ENCODE assay signal across 13 cellular contexts in genomic region chr2:9941196-9941995, GRCh38. TPM values are rescaled to one million over a fixed set of nuclear protein-coding genes. Genes with fewer than 3 reads are reported as not detected.
A peak's percentile ranks its signal among the peaks of the same experiment; 100 is the strongest.
DNase-seq lines count a peak whose midpoint lies in the region; ATAC-seq, FAIRE-seq and TF ChIP-seq lines count a peak whose summit lies in the region.
"Had no signal": no experiment of that assay in that cellular context is flagged by ENCODE, and none has a peak within 500 bp of the region (broad histone marks: within the 10 kb centered on the region; RNA-seq: fewer than 3 reads in every experiment).

No MANE protein-coding gene starts in this region.

- H3K4me3 ChIP-seq in IMR-90 (ENCODE audit: insufficient read depth, low read depth, low read length) (no peak overlapping the region), bronchial epithelial cell (ENCODE audit: low read depth, low read length) (no peak overlapping the region), Karpas-422 (ENCODE audit: low read length) (no peak overlapping the region)
- H3K4me3 ChIP-seq: BLaER1 had no signal

- 0 out of 2 replicates have a peak overlapping the region, but pooled peaks have one; percentile 30 for H3K27ac ChIP-seq in IMR-90 (ENCODE audit: insufficient read depth, low read length)
- no peak overlapping the region for H3K27ac ChIP-seq in Karpas-422 (ENCODE audit: low read length)
- H3K27ac ChIP-seq: BLaER1 had no signal

- in situ Hi-C loops in IMR-90 (cut with MboI; ENCODE audit: low sequenced_read_pairs), result no loop called here

- peak overlapping the region; percentile 54 for H3K14ac ChIP-seq in IMR-90 (replicated peaks; ENCODE audit: low read depth, low read length)

- peaks cover 6% of the 10 kb centered on the region; the same call in 1 of the 2 replicates for H3K27me3 ChIP-seq in IMR-90 (ENCODE audit: control insufficient read depth, insufficient read depth, low read length)
- H3K27me3 ChIP-seq in bronchial epithelial cell (ENCODE audit: control insufficient read depth, insufficient read depth, low read length), result no peaks in the 10 kb centered on the region
- H3K27me3 ChIP-seq in Karpas-422 (ENCODE audit: low read length), result no peaks in the 10 kb centered on the region
- H3K27me3 ChIP-seq: BLaER1 had no signal

- H4K8ac ChIP-seq in IMR-90 (ENCODE audit: low read depth in 2 of 2, low read length in 2 of 2), result peak overlapping the region in 1 of 2 experiments; percentile 74; a peak in 2 of 4 replicates

- no TSS peak for BruUV-seq in IMR-90 (replicated peaks; lab: Mats Ljungman, UMichigan)

- WGBS in IMR-90 (ENCODE audit: extremely low coverage in 2 of 2, insufficient read length in 1 of 2), 2 experiments, result 50% methylated on average over 2 of the region's 13 CpGs; no CpG with 5 or more reads in 1 of the 2 experiments

- ATAC-seq in IMR-90 (ENCODE audit: low read depth), result peak; percentile 87
- ATAC-seq in HG03175 (IDR thresholded peaks at IDR 0.05; ENCODE audit: unreplicated experiment), result no peak
- ATAC-seq: activated T-helper 17 cell treated with anti-CD3 and anti-CD28 coated beads, Interleukin-2, amount 50 U/mL, for 72 hours; effector memory CD8-positive, alpha-beta T cell had no signal

- peak; percentile 73 for DNase-seq in AG08396 (ENCODE audit: low spot score)
- DNase-seq in IMR-90, result peak; percentile 82
- DNase-seq in bronchial epithelial cell (ENCODE audit: low read depth), result peak; percentile 79
- peak; percentile 67 for DNase-seq in kidney glomerular epithelial cell (lab: John Stamatoyannopoulos, UW)
- no peak for DNase-seq in activated T-cell treated with anti-CD3 and anti-CD28 coated beads, Interleukin-2, amount 50 U/mL, for 48 hours
- DNase-seq in NCI-H1930 (lab: John Stamatoyannopoulos, UW), result no peak
- DNase-seq in Karpas-422, result no peak
- DNase-seq: effector memory CD8-positive, alpha-beta T cell; KG1; NCI-H524 treated with DMSO at 0.1 percent for 48 hours had no signal

- no peak for TF ChIP-seq POLR2A in IMR-90 (IDR thresholded peaks at IDR 0.05; ENCODE audit: low read depth, low read length)

- H3K4ac ChIP-seq in IMR-90 (ENCODE audit: low read depth, low read length), result peak overlapping the region; percentile 80

- intact Hi-C loops in IMR-90 (cut with micrococcal nuclease), result loop anchor here (10.0 kb wide), 1 partner anchor 103 kb away; the partner anchor contains the start of gene KLF11

- no peaks in the 10 kb centered on the region for H3K79me2 ChIP-seq in Karpas-422 (ENCODE audit: low read length)

- no peak overlapping the region for H3K56ac ChIP-seq in IMR-90 (ENCODE audit: extremely low read depth, insufficient read depth, low read length)

- H3K9me3 ChIP-seq in IMR-90 (ENCODE audit: control insufficient read depth, insufficient read depth, low read length) (no peaks in the 10 kb centered on the region), Karpas-422 (ENCODE audit: low read length) (no peaks in the 10 kb centered on the region)
- H3K9me3 ChIP-seq: BLaER1 had no signal

- H4K5ac ChIP-seq in IMR-90 (ENCODE audit: low read depth, low read length), result peak overlapping the region; percentile 19; the same call in 1 of the 2 replicates

- H3K4me2 ChIP-seq in IMR-90 (ENCODE audit: low read depth, low read length) (peak overlapping the region; percentile 16; the same call in 1 of the 2 replicates), Karpas-422 (ENCODE audit: low read depth, low read length, poor library complexity, severe bottlenecking) (no peak overlapping the region)
- H3K4me2 ChIP-seq: BLaER1 had no signal

- peak overlapping the region; percentile 37 for H2BK5ac ChIP-seq in IMR-90 (ENCODE audit: low read depth, low read length, poor library complexity, severe bottlenecking)

- H3K9ac ChIP-seq in IMR-90 (ENCODE audit: low read depth, low read length) (no peak overlapping the region; the same call in 1 of the 2 replicates), Karpas-422 (ENCODE audit: low read length) (no peak overlapping the region)
- H3K9ac ChIP-seq: BLaER1 had no signal

- no peak for FAIRE-seq in bronchial epithelial cell (lab: Jason Lieb, UNC)

- no peaks in the 10 kb centered on the region for H3K79me1 ChIP-seq in IMR-90 (ENCODE audit: low read depth in 1 of 2, low read length in 2 of 2)

- H2AFZ ChIP-seq in IMR-90 (replicated peaks; ENCODE audit: low read length, poor library complexity) (peak overlapping the region; percentile 80), Karpas-422 (ENCODE audit: low read length) (no peak overlapping the region)

- H3K36me3 ChIP-seq in IMR-90 (ENCODE audit: control insufficient read depth, insufficient read depth, low read length), result no peaks in the 10 kb centered on the region
- no peaks in the 10 kb centered on the region for H3K36me3 ChIP-seq in bronchial epithelial cell (ENCODE audit: control insufficient read depth, insufficient read depth, low read length)
- no peaks in the 10 kb centered on the region for H3K36me3 ChIP-seq in Karpas-422 (ENCODE audit: insufficient read depth, low read length)
- H3K36me3 ChIP-seq: BLaER1 had no signal

- peak overlapping the region; percentile 53; the same call in 1 of the 2 replicates for H4K91ac ChIP-seq in IMR-90 (ENCODE audit: insufficient read depth, low read depth, low read length)

- H4K20me1 ChIP-seq in IMR-90 (ENCODE audit: insufficient read depth, low read length) (no peaks in the 10 kb centered on the region), Karpas-422 (ENCODE audit: insufficient read depth, low read depth, low read length) (no peaks in the 10 kb centered on the region)
- H4K20me1 ChIP-seq: BLaER1 had no signal

- H3K9me1 ChIP-seq in IMR-90 (ENCODE audit: insufficient read depth, low read length), result peaks cover 15% of the 10 kb centered on the region

- H3K4me1 ChIP-seq in IMR-90 (ENCODE audit: control insufficient read depth, insufficient read depth, low read length), result peaks cover 15% of the 10 kb centered on the region
- H3K4me1 ChIP-seq in Karpas-422 (ENCODE audit: low read length), result no peaks in the 10 kb centered on the region
- H3K4me1 ChIP-seq: BLaER1 had no signal

- dilution Hi-C loops in IMR-90 (cut with HindIII; ENCODE audit: low sequenced_read_pairs, unreplicated experiment), result no loop called here

- peak overlapping the region; percentile 87 for H2BK120ac ChIP-seq in IMR-90 (ENCODE audit: low read depth, low read length)

- peak overlapping the region; percentile 33; the same call in 1 of the 2 replicates for H3K23ac ChIP-seq in IMR-90 (ENCODE audit: low read depth, low read length)

- CTCF ChIA-PET in IMR-90 (lab: Yijun Ruan, JAX), result no interaction called here

- peak overlapping the region; percentile 72; the same call in 2 of the 3 replicates for H2BK15ac ChIP-seq in IMR-90 (ENCODE audit: low read depth, low read length)

- peak overlapping the region; percentile 83 for H2BK20ac ChIP-seq in IMR-90 (ENCODE audit: low read depth, low read length)

- peak overlapping the region; percentile 3 for H2AK9ac ChIP-seq in IMR-90 (replicated peaks; ENCODE audit: low read depth, low read length, poor library complexity)

- TF ChIP-seq CTCF in IMR-90 (conservative IDR thresholded peaks at IDR 0.05; ENCODE audit: low read depth, low read length) (no peak), bronchial epithelial cell (IDR thresholded peaks at IDR 0.05; ENCODE audit: insufficient read depth, low read length, severe bottlenecking) (no peak)

- peak overlapping the region; percentile 87 for H2AK5ac ChIP-seq in IMR-90 (ENCODE audit: low read depth, low read length)

- POLR2A ChIA-PET in IMR-90 (lab: Charles Lee; ENCODE audit: unreplicated experiment), result no interaction called here

- no peaks in the 10 kb centered on the region for H3K9me2 ChIP-seq in Karpas-422 (replicated peaks; ENCODE audit: insufficient read depth, low read length)

- no peak for TF ChIP-seq RAD21 in IMR-90 (IDR thresholded peaks at IDR 0.05; ENCODE audit: low read length)

- peak overlapping the region; percentile 59 for H3K18ac ChIP-seq in IMR-90 (ENCODE audit: low read depth, low read length)

TF ChIP-seq in IMR-90, 13 proteins besides CTCF, POLR2A, EP300 and RAD21:
- TF ChIP-seq RCOR1 (IDR thresholded peaks at IDR 0.05; ENCODE audit: insufficient replicate concordance, low read length) (no peak), CEBPB (IDR thresholded peaks at IDR 0.05; ENCODE audit: low read depth, low read length) (peak; percentile 52; the same call in 1 of the 2 replicates)
TF ChIP-seq in IMR-90: peak in this region for 1.

RNA-seq across cellular contexts. Expression of gene GRHL1, which starts 10.1 kb away (rescaled TPM):
- total RNA-seq in IMR-90 (2012; rRNA removed) (0.18 and 0.56 TPM in 2 replicates), bronchial epithelial cell (25.5 and 85.5 TPM in 2 replicates)
- polyA plus RNA-seq in IMR-90 (2012; rRNA removed), result 0.21 and 0.26 TPM in 2 replicates
- 0.03 and 0.04 TPM in 2 replicates for polyA plus RNA-seq in IMR-90 (2012; cell fraction: cytosol; rRNA removed)
- 0.29 and 1.5 TPM in 2 replicates for polyA plus RNA-seq in IMR-90 (2012; cell fraction: nucleus; rRNA removed; ENCODE audit: low replicate concordance)
- 1.3 TPM in 1 of 2 replicates, not detected in the other for total RNA-seq in Karpas-422 (2014; rRNA removed; shearing (Covaris generic); ENCODE audit: low replicate concordance)

Comparison
In these comparisons a context has a peak if more than half of its experiments do, and no peak if none do; other contexts are left out.
1. DNase-seq: peak in AG08396 (single experiment), IMR-90 (single experiment), bronchial epithelial cell (single experiment) and kidney glomerular epithelial cell (single experiment); none in activated T-cell treated with anti-CD3 and anti-CD28 coated beads, Interleukin-2, amount 50 U/mL, for 48 hours (0 of 2), NCI-H1930 (0 of 2) and Karpas-422 (single experiment).
2. RNA of gene GRHL1, which starts 10.1 kb away (total RNA-seq): 25.5 to 85.5 TPM in bronchial epithelial cell; 1.3 TPM in Karpas-422 and 0.18 to 0.56 TPM in IMR-90; every median in the first group is over 10 times any median in the second.